ENCODE assay signal across 7 cellular contexts in genomic region chr4:28890949-28891348, GRCh38.
"Had no signal": no experiment of that assay in that cellular context is flagged by ENCODE, and none has a peak within 500 bp of the region (broad histone marks: within the 10 kb centered on the region; RNA-seq: fewer than 3 reads in every experiment).

No MANE protein-coding gene starts in this region.

- H3K4me3 ChIP-seq: GM23248, HAP-1 had no signal

- H3K36me3 ChIP-seq: HAP-1 had no signal

- DNase-seq: GM23248, GOT3, H7, HFFc6, KBM-7 had no signal

- H3K9ac ChIP-seq: GM23248 had no signal

- H3K4me1 ChIP-seq: HAP-1 had no signal

- H3K27ac ChIP-seq: GM23248, HL-60 had no signal
